Comparison of ENCODE assay signal across 8 cellular contexts in the genomic region with DNA sequence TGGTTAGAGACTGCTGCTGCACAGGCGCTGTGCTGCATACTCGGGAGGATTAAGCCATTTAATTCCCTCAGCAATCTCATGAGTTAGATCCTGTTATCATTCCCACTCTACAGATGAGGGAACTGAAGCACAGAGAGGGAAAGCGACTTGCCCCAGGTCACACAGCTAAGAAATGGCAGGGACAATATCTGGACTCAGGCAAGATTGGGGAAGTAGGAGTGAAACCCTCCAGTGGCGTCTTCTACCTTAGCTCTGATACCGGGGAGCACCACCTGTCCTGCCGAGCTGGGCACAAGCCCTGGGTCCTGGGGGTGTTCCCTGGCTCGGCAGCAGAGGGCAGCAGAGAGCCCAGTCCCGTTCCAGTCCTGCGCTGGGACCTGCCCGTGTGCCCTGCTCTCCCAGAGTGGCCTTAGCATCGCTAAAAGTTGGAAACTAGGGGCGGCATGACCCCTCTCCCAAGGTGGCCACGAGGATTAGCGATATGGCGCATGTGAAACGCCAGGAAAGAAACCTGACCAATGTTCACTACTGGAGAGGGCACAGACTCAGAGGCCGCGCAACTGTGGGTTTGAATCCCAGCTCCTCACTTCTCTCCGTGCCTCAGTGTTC. TPM values are rescaled to one million over a fixed set of nuclear protein-coding genes. Genes with fewer than 3 reads are reported as not detected.
DNase-seq lines count a peak whose midpoint lies in the region; ATAC-seq and TF ChIP-seq lines count a peak whose summit lies in the region.

No MANE protein-coding gene starts in this region.

- no peak for TF ChIP-seq POLR2A in ovary (IDR thresholded peaks at IDR 0.05)

- ATAC-seq in upper lobe of right lung: peak; percentile 45
- no peak for ATAC-seq in HG03457 (IDR thresholded peaks at IDR 0.05; ENCODE audit: unreplicated experiment)

- no peak overlapping the region for H3K27ac ChIP-seq in ovary
- no peak overlapping the region for H3K27ac ChIP-seq in upper lobe of right lung

- DNase-seq in Daoy (ENCODE audit: low read depth): peak; percentile 83
- peak; percentile 98 for DNase-seq in HT-29 (ENCODE audit: low spot score)
- peak; percentile 20 for DNase-seq in OCI-M2 (lab: John Stamatoyannopoulos, UW; ENCODE audit: unreplicated experiment)
- DNase-seq in activated T-cell treated with anti-CD3 and anti-CD28 coated beads, Interleukin-2, amount 50 U/mL, for 48 hours: peak; percentile 90 to 92
- DNase-seq in fibroblast of the aortic adventitia (ENCODE audit: low read depth): peak; percentile 52
- DNase-seq in ovary: peak in 4 of 5 donors; percentile 68 to 81 (median 76)
- peak; percentile 90 for DNase-seq in upper lobe of right lung

- H3K27me3 ChIP-seq in ovary (no peaks in the 10 kb centered on the region), upper lobe of right lung (no peaks in the 10 kb centered on the region)

- TF ChIP-seq CTCF in fibroblast of the aortic adventitia (IDR thresholded peaks at IDR 0.05; ENCODE audit: insufficient read depth, low read length): peak; percentile 96
- peak; percentile 64 to 83 (median 76) for TF ChIP-seq CTCF in ovary (IDR thresholded peaks at IDR 0.05)
- peak; percentile 96 for TF ChIP-seq CTCF in upper lobe of right lung (IDR thresholded peaks at IDR 0.05)

- 25 to 28% (median 26%) methylated on average over 19 of the region's 19 CpGs for WGBS in ovary, 3 donors

- H3K36me3 ChIP-seq in ovary (no peaks in the 10 kb centered on the region), upper lobe of right lung (no peaks in the 10 kb centered on the region)

- H3K4me3 ChIP-seq in fibroblast of the aortic adventitia (ENCODE audit: low read depth, low read length) (no peak overlapping the region), ovary (no peak overlapping the region), upper lobe of right lung (no peak overlapping the region)

- intact Hi-C loops in ovary (cut with DNase I): loop anchor here (5.0 to 10.0 kb wide), 4 partner anchors 93 to 125 kb away; a partner anchor contains a TSS
- intact Hi-C loops in upper lobe of right lung (cut with DNase I): loop anchor here (10.0 kb wide), 1 partner anchor 95 kb away; no protein-coding TSS in a partner anchor

- H3K9me3 ChIP-seq in ovary: no peaks in the 10 kb centered on the region
- no peaks in the 10 kb centered on the region for H3K9me3 ChIP-seq in upper lobe of right lung

- no peak for TF ChIP-seq EP300 in ovary (IDR thresholded peaks at IDR 0.05)

- H3K4me1 ChIP-seq in ovary (ENCODE audit: insufficient read depth) (peaks cover 12% of the 10 kb centered on the region), upper lobe of right lung (peaks cover 17% of the 10 kb centered on the region)

RNA-seq across cellular contexts. Expression of a gene that starts 20.5 kb away (rescaled TPM):
- total RNA-seq in Daoy (2014; rRNA removed; shearing (Covaris generic)): 43.3 and 93.8 TPM in 2 replicates
- 145 and 154 TPM in 2 replicates for total RNA-seq in HT-29 (2014; rRNA removed; shearing (Covaris generic))
- total RNA-seq in fibroblast of the aortic adventitia (ENCODE audit: low replicate concordance) (51.3 and 107 TPM in 2 replicates), ovary (10 to 100 TPM; 38.5 to 66.5 (median 49.4) TPM), upper lobe of right lung (60.7 TPM)
- polyA plus RNA-seq in ovary: 10 to 100 TPM; 27.6 to 58.2 TPM

RNA-seq across cellular contexts. Expression of a gene that starts 21.9 kb away (rescaled TPM):
- total RNA-seq in Daoy (2014; rRNA removed; shearing (Covaris generic)): under 0.01 TPM in 1 of 2 replicates, not detected in the other
- total RNA-seq in HT-29 (2014; rRNA removed; shearing (Covaris generic)): 11.4 and 12.2 TPM in 2 replicates
- total RNA-seq in fibroblast of the aortic adventitia (ENCODE audit: low replicate concordance): not detected in 2 replicates
- 1 to 10 TPM in 1 of 7 donors, under 1 TPM in 6; 0.38 to 2.5 (median 0.50) TPM for total RNA-seq in ovary
- under 1 TPM in 1 of 2 donors, not detected in 1; 0.27 TPM for polyA plus RNA-seq in ovary
- 7.1 TPM for total RNA-seq in upper lobe of right lung

RNA-seq across cellular contexts. Expression of a gene that starts 34.3 kb away (rescaled TPM):
- 1.8 and 3.8 TPM in 2 replicates for total RNA-seq in Daoy (2014; rRNA removed; shearing (Covaris generic))
- total RNA-seq in HT-29 (2014; rRNA removed; shearing (Covaris generic)): 2.7 and 3.6 TPM in 2 replicates
- total RNA-seq in fibroblast of the aortic adventitia (ENCODE audit: low replicate concordance) (0.54 and 1.3 TPM in 2 replicates), ovary (1 to 10 TPM in 5 of 7 donors, under 1 TPM in 2; 0.48 to 2.2 (median 1.4) TPM), upper lobe of right lung (1.1 TPM)
- under 1 TPM; 0.56 to 0.63 TPM for polyA plus RNA-seq in ovary

RNA-seq across cellular contexts. Expression of a gene that starts 43.9 kb away (rescaled TPM):
- 108 and 129 TPM in 2 replicates for total RNA-seq in Daoy (2014; rRNA removed; shearing (Covaris generic))
- 96.1 and 120 TPM in 2 replicates for total RNA-seq in HT-29 (2014; rRNA removed; shearing (Covaris generic))
- total RNA-seq in fibroblast of the aortic adventitia (ENCODE audit: low replicate concordance) (34.1 and 34.6 TPM in 2 replicates), ovary (10 to 100 TPM; 16.5 to 41.9 (median 32.5) TPM), upper lobe of right lung (27.1 TPM)
- polyA plus RNA-seq in ovary: 10 to 100 TPM in 1 of 2 donors, 1 to 10 TPM in 1; 9.5 to 14.8 TPM

Comparison
In these comparisons a context has a peak if more than half of its experiments do, and no peak if none do; other contexts are left out.
1. DNase-seq: peak in every context shown above with its lines; median percentile 98 in HT-29; 91 in activated T-cell treated with anti-CD3 and anti-CD28 coated beads, Interleukin-2, amount 50 U/mL, for 48 hours; 90 in upper lobe of right lung; 83 in Daoy; 76 in ovary; 52 in fibroblast of the aortic adventitia; 20 in OCI-M2.